8 cellular contexts compared by ENCODE assay signal in the genomic region with DNA sequence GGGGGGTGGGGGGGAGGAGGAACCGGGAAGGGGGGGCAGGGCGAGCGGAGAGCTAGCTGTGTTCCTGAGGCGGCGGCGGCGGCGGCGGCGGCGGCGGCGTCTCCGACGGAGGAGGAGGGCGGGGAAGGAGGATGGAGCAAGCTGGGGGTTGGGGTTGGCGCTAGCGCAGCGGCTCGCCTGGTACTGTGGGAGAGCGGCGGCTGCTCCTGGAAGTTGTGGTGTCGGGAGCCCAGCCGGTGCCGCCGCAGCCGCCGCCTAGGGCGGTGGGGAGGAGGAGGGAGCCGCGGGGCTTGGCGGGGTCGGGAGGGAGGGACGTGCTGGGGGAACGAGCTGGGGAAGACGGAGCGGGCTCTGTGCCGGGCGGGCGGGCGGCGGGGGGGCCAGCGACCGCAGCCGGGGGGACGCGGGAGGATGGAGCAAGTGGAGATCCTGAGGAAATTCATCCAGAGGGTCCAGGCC. TPM values are rescaled to one million over a fixed set of nuclear protein-coding genes. Genes with fewer than 3 reads are reported as not detected.
DNase-seq lines count a peak whose midpoint lies in the region; ATAC-seq and TF ChIP-seq lines count a peak whose summit lies in the region.

Gene PTPN12 (plus strand): TSS at position 160 of the 459 bp plus-strand sequence. CDS start 252 bp downstream, at position 412.

- intact Hi-C loops in left colon (cut with DNase I, micrococcal nuclease), result no loop called here

- peak; percentile 75 for DNase-seq in NCI-H187 treated with DMSO at 0.1 percent for 48 hours (lab: John Stamatoyannopoulos, UW)
- no peak for DNase-seq in NCI-H187 (lab: John Stamatoyannopoulos, UW)
- peak; percentile 73 for DNase-seq in NCI-H2171 (lab: John Stamatoyannopoulos, UW)
- no peak for DNase-seq in cardiac fibroblast (ENCODE audit: low read depth in 2 of 2)
- DNase-seq in left colon, result no peak
- DNase-seq in stimulated activated naive CD8-positive, alpha-beta T cell treated with anti-CD3 and anti-CD28 coated beads, Interleukin-15, Interleukin-2, amounts not matched to agents 100 U/mL and 50 U/mL, for 24 hours, result no peak
- no peak for DNase-seq in GM10266 (ENCODE audit: extremely low spot score)

- TF ChIP-seq CTCF in cardiac fibroblast (IDR thresholded peaks at IDR 0.05; ENCODE audit: low read depth, low read length), result no peak
- TF ChIP-seq CTCF in GM10266 (IDR thresholded peaks at IDR 0.05; ENCODE audit: control insufficient read depth, insufficient read depth, low read depth, missing control alignments), result no peak

- peak within 1 kb of the TSS; percentile 79 to 91 for H3K4me3 ChIP-seq in cardiac fibroblast (replicated peaks in 1 of 2; ENCODE audit: low read depth in 2 of 2, low read length in 2 of 2)

- ATAC-seq in HG02642 (IDR thresholded peaks at IDR 0.05; ENCODE audit: poor library complexity, unreplicated experiment) (peak; percentile 48), left colon (no peak)
- ATAC-seq in stimulated activated naive CD8-positive, alpha-beta T cell treated with anti-CD3 and anti-CD28 coated beads, Interleukin-15, Interleukin-2, amounts not matched to agents 100 U/mL and 50 U/mL, for 24 hours, result peak; percentile 55

RNA-seq across cellular contexts. Expression of gene PTPN12, which starts in this region (rescaled TPM):
- 10 to 100 TPM; 40.6 to 46.6 TPM for total RNA-seq in left colon

Comparison
In these comparisons a context has a peak if more than half of its experiments do, and no peak if none do; other contexts are left out.
1. DNase-seq: peak in NCI-H187 treated with DMSO at 0.1 percent for 48 hours (single experiment) and NCI-H2171 (single experiment); none in NCI-H187 (0 of 2), cardiac fibroblast (0 of 2), left colon (0 of 2), stimulated activated naive CD8-positive, alpha-beta T cell treated with anti-CD3 and anti-CD28 coated beads, Interleukin-15, Interleukin-2, amounts not matched to agents 100 U/mL and 50 U/mL, for 24 hours (single experiment) and GM10266 (single experiment).